17 cellular contexts compared by ENCODE assay signal in genomic region chr5:68114641-68115040, GRCh38.
DNase-seq lines count a peak whose midpoint lies in the region; ATAC-seq and TF ChIP-seq lines count a peak whose summit lies in the region.
"Had no signal": no experiment of that assay in that cellular context is flagged by ENCODE, and none has a peak within 500 bp of the region (broad histone marks: within the 10 kb centered on the region; RNA-seq: fewer than 3 reads in every experiment).

No MANE protein-coding gene starts in this region.

- intact Hi-C loops in prostate gland (cut with DNase I), result no loop called here

- CTCF ChIA-PET in BJ (lab: Yijun Ruan, JAX), result interaction anchor here (0.5 kb wide), 1 partner anchor 74 kb away, joined by 3 read pairs; no protein-coding TSS in a partner anchor

- H3K36me3 ChIP-seq in BJ (ENCODE audit: control insufficient read depth, insufficient read depth, low read length) (no peaks in the 10 kb centered on the region), prostate gland (no peaks in the 10 kb centered on the region)
- H3K36me3 ChIP-seq: colonic mucosa, Peyer's patch had no signal

- no peak for ATAC-seq in GM21737 (IDR thresholded peaks at IDR 0.05; ENCODE audit: unreplicated experiment)
- ATAC-seq: activated CD8-positive, alpha-beta T cell treated with anti-CD3 and anti-CD28 coated beads for 36 hours had no signal

- no peak for TF ChIP-seq POLR2A in prostate gland (IDR thresholded peaks at IDR 0.05)

- peak; percentile 83 for DNase-seq in BJ (ENCODE audit: low read depth)
- peak; percentile 76 for DNase-seq in NCI-H226
- peak; percentile 83 for DNase-seq in choroid plexus epithelial cell (ENCODE audit: low read depth)
- peak; percentile 88 for DNase-seq in myocyte (ENCODE audit: low read depth)
- DNase-seq in prostate gland (ENCODE audit: low spot score), result no peak
- no peak for DNase-seq in COR-L47 (lab: John Stamatoyannopoulos, UW)
- no peak for DNase-seq in DMS114 treated with DMSO at 0.1 percent for 48 hours (lab: John Stamatoyannopoulos, UW; ENCODE audit: unreplicated experiment)
- DNase-seq: activated CD8-positive, alpha-beta T cell treated with anti-CD3 and anti-CD28 coated beads for 36 hours; CD8-positive, alpha-beta memory T cell; colonic mucosa; foreskin melanocyte; NCI-H1436; NCI-H510A treated with DMSO at 0.1 percent for 48 hours; Peyer's patch; stimulated activated CD4-positive, alpha-beta T cell treated with anti-CD3 and anti-CD28 coated beads, Interleukin-4, amount 100 ng/mL, for 4 hours; stimulated activated naive CD4-positive, alpha-beta T cell treated with Interleukin-2 at 50 U/mL for 16 hours had no signal

- WGBS in prostate gland, result 78% methylated on average over 1 of the region's 1 CpG

- no peak for TF ChIP-seq CTCF in BJ (IDR thresholded peaks at IDR 0.05; ENCODE audit: insufficient read depth, low read depth, low read length)
- no peak for TF ChIP-seq CTCF in choroid plexus epithelial cell (conservative IDR thresholded peaks at IDR 0.05; ENCODE audit: low read depth, low read length)
- no peak for TF ChIP-seq CTCF in prostate gland (IDR thresholded peaks at IDR 0.05)

- POLR2A ChIA-PET in BJ (lab: Charles Lee), result no interaction called here

- H3K4me3 ChIP-seq in BJ (ENCODE audit: low read depth, low read length) (no peak overlapping the region), choroid plexus epithelial cell (ENCODE audit: low read depth, low read length) (no peak overlapping the region), prostate gland (no peak overlapping the region)
- H3K4me3 ChIP-seq: colonic mucosa, Peyer's patch had no signal

- H3K27ac ChIP-seq in prostate gland, result no peak overlapping the region
- H3K27ac ChIP-seq: colonic mucosa, Peyer's patch had no signal

- no peaks in the 10 kb centered on the region for H3K9me3 ChIP-seq in prostate gland
- H3K9me3 ChIP-seq: colonic mucosa, Peyer's patch had no signal

- H3K4me1 ChIP-seq in prostate gland (replicated peaks), result no peaks in the 10 kb centered on the region
- H3K4me1 ChIP-seq: colonic mucosa, Peyer's patch had no signal

- H3K27me3 ChIP-seq in BJ (ENCODE audit: control insufficient read depth, insufficient read depth, low read length) (no peaks in the 10 kb centered on the region), prostate gland (replicated peaks; ENCODE audit: insufficient read depth) (no peaks in the 10 kb centered on the region)
- H3K27me3 ChIP-seq: colonic mucosa, Peyer's patch had no signal

Comparison
In these comparisons a context has a peak if more than half of its experiments do, and no peak if none do; other contexts are left out.
1. DNase-seq: peak in BJ (single experiment), NCI-H226 (single experiment), choroid plexus epithelial cell (single experiment) and myocyte (single experiment); none in prostate gland (single experiment), COR-L47 (single experiment) and DMS114 treated with DMSO at 0.1 percent for 48 hours (single experiment).